Comparison of ENCODE assay signal across 28 cellular contexts in genomic region chr17:43938838-43939182, GRCh38. TPM values are rescaled to one million over a fixed set of nuclear protein-coding genes. Genes with fewer than 3 reads are reported as not detected.
DNase-seq lines count a peak whose midpoint lies in the region; ATAC-seq and TF ChIP-seq lines count a peak whose summit lies in the region.
"Had no signal": no experiment of that assay in that cellular context is flagged by ENCODE, and none has a peak within 500 bp of the region (broad histone marks: within the 10 kb centered on the region; RNA-seq: fewer than 3 reads in every experiment).

No MANE protein-coding gene starts in this region.

- in situ Hi-C loops in KBM-7 (cut with MboI; ENCODE audit: low pct_unique_long_range_greater_than_20kb, low sequenced_read_pairs): no loop called here

- intact Hi-C loops in activated CD8-positive, alpha-beta T cell treated with anti-CD3 and anti-CD28 coated beads for 36 hours (cut with micrococcal nuclease): no loop called here
- intact Hi-C loops in head of caudate nucleus (cut with DNase I): no loop called here

- peaks cover 5% of the 10 kb centered on the region for H3K27me3 Mint-ChIP-seq in activated CD8-positive, alpha-beta T cell treated with anti-CD3 and anti-CD28 coated beads for 36 hours
- H3K27me3 Mint-ChIP-seq in activated CD8-positive, alpha-beta T cell treated with anti-CD3 and anti-CD28 coated beads, Interleukin-2, amount 10 ng/mL, durations not matched to agents 7 days and 5 days (ENCODE audit: low read depth): peaks cover 17% of the 10 kb centered on the region
- peaks cover 45% of the 10 kb centered on the region for H3K27me3 Mint-ChIP-seq in endodermal cell (ENCODE audit: insufficient read depth)

- H3K79me2 ChIP-seq in parathyroid adenoma: peaks cover 3% of the 10 kb centered on the region

- CTCF ChIA-PET in activated CD8-positive, alpha-beta T cell treated with anti-CD3 and anti-CD28 coated beads for 36 hours (lab: Charles Lee): interaction anchor here (0.7 to 3.9 kb wide), 8 partner anchors 12 to 61 kb away, joined by 3 to 13 read pairs (median 4); no protein-coding TSS in a partner anchor
- CTCF ChIA-PET in activated CD8-positive, alpha-beta T cell treated with anti-CD3 and anti-CD28 coated beads, Interleukin-2, amount 10 ng/mL, durations not matched to agents 7 days and 5 days (lab: Charles Lee): interaction anchor here (1.0 to 1.1 kb wide), 2 partner anchors 13 to 29 kb away, joined by 4 to 5 read pairs; no protein-coding TSS in a partner anchor

- H3K36me3 Mint-ChIP-seq in activated CD8-positive, alpha-beta T cell treated with anti-CD3 and anti-CD28 coated beads for 36 hours (ENCODE audit: low read depth): no peaks in the 10 kb centered on the region
- H3K36me3 Mint-ChIP-seq in activated CD8-positive, alpha-beta T cell treated with anti-CD3 and anti-CD28 coated beads, Interleukin-2, amount 10 ng/mL, durations not matched to agents 7 days and 5 days (ENCODE audit: low read depth): no peaks in the 10 kb centered on the region
- H3K36me3 Mint-ChIP-seq in endodermal cell (ENCODE audit: low read depth): no peaks in the 10 kb centered on the region
- H3K36me3 Mint-ChIP-seq: activated naive CD4-positive, alpha-beta T cell treated with anti-CD3 and anti-CD28 coated beads, Interleukin-2, amount 10 ng/mL, durations not matched to agents 7 days and 5 days; CD4-positive, CD25-positive, alpha-beta regulatory T cell; memory B cell had no signal

- H3K9me3 ChIP-seq in endodermal cell (ENCODE audit: control insufficient read depth, low read length) (no peaks in the 10 kb centered on the region), parathyroid adenoma (ENCODE audit: control insufficient read depth, low read length) (no peaks in the 10 kb centered on the region)
- H3K9me3 ChIP-seq: left lung, prostate gland, sigmoid colon, transverse colon had no signal

- H3K4me2 ChIP-seq in parathyroid adenoma (ENCODE audit: low read length): no peak overlapping the region

- no peak overlapping the region for H3K27ac ChIP-seq in endodermal cell (ENCODE audit: low read depth, low read length)
- peak overlapping the region; percentile 96 for H3K27ac ChIP-seq in parathyroid adenoma
- H3K27ac ChIP-seq: 22Rv1, epithelial cell of prostate, HL-60, left lung, prostate gland, sigmoid colon, transverse colon had no signal

- H3K4me1 ChIP-seq in endodermal cell (ENCODE audit: control insufficient read depth, insufficient read depth, low read length) (no peaks in the 10 kb centered on the region), parathyroid adenoma (peaks cover 32% of the 10 kb centered on the region)
- H3K4me1 ChIP-seq: prostate gland had no signal

- WGBS in endodermal cell (ENCODE audit: insufficient coverage in 1 of 2, insufficient read length in 1 of 2), 2 experiments: 88 to 92% methylated on average over 2 to 6 of the region's 6 CpGs

- H3K27ac Mint-ChIP-seq in activated CD8-positive, alpha-beta T cell treated with anti-CD3 and anti-CD28 coated beads for 36 hours: no peak overlapping the region
- no peak overlapping the region for H3K27ac Mint-ChIP-seq in activated CD8-positive, alpha-beta T cell treated with anti-CD3 and anti-CD28 coated beads, Interleukin-2, amount 10 ng/mL, durations not matched to agents 7 days and 5 days
- H3K27ac Mint-ChIP-seq in endodermal cell: no peak overlapping the region
- H3K27ac Mint-ChIP-seq: activated naive CD4-positive, alpha-beta T cell treated with anti-CD3 and anti-CD28 coated beads, Interleukin-2, amount 10 ng/mL, durations not matched to agents 7 days and 5 days; activated T-helper 1 cell treated with anti-CD3 and anti-CD28 coated beads, Interleukin-12 subunit alpha, Interleukin-12 subunit beta, Interleukin-2, Interleukin-4 antibody, amounts not matched to agents 30 ng/mL and 10 ng/mL and 1 ng/mL, durations not matched to agents 14 hours and 24 hours and 36 hours; CD4-positive, CD25-positive, alpha-beta regulatory T cell; H9; memory B cell had no signal

- peaks cover 10% of the 10 kb centered on the region for H3K4me1 Mint-ChIP-seq in activated CD8-positive, alpha-beta T cell treated with anti-CD3 and anti-CD28 coated beads for 36 hours (ENCODE audit: low read depth)
- peaks cover 8% of the 10 kb centered on the region for H3K4me1 Mint-ChIP-seq in activated CD8-positive, alpha-beta T cell treated with anti-CD3 and anti-CD28 coated beads, Interleukin-2, amount 10 ng/mL, durations not matched to agents 7 days and 5 days (ENCODE audit: low read depth)
- peaks cover 2% of the 10 kb centered on the region for H3K4me1 Mint-ChIP-seq in endodermal cell

- peaks cover 29% of the 10 kb centered on the region for H3K27me3 ChIP-seq in endodermal cell (ENCODE audit: control insufficient read depth, insufficient read depth, low read length, poor library complexity, severe bottlenecking)
- H3K27me3 ChIP-seq in parathyroid adenoma (ENCODE audit: control insufficient read depth, insufficient read depth, low read length): no peaks in the 10 kb centered on the region

- no peak for ATAC-seq in activated CD8-positive, alpha-beta T cell treated with anti-CD3 and anti-CD28 coated beads for 36 hours
- ATAC-seq in activated CD8-positive, alpha-beta T cell treated with anti-CD3 and anti-CD28 coated beads, Interleukin-2, amount 10 ng/mL, durations not matched to agents 7 days and 5 days: no peak
- ATAC-seq in GM21526 (IDR thresholded peaks at IDR 0.05; ENCODE audit: low FRiP score, unreplicated experiment): no peak
- ATAC-seq: PC-3 had no signal

- POLR2A ChIA-PET in activated CD8-positive, alpha-beta T cell treated with anti-CD3 and anti-CD28 coated beads for 36 hours (lab: Charles Lee): interaction anchor here (0.6 to 1.1 kb wide), 2 partner anchors 10 to 48 kb away, joined by 3 read pairs; no protein-coding TSS in a partner anchor
- POLR2A ChIA-PET in activated CD8-positive, alpha-beta T cell treated with anti-CD3 and anti-CD28 coated beads, Interleukin-2, amount 10 ng/mL, durations not matched to agents 7 days and 5 days (lab: Charles Lee): no interaction called here

- no peaks in the 10 kb centered on the region for H3K36me3 ChIP-seq in endodermal cell (ENCODE audit: control insufficient read depth, insufficient read depth, low read length)
- H3K36me3 ChIP-seq in parathyroid adenoma (ENCODE audit: control insufficient read depth, insufficient read depth, low read length): no peaks in the 10 kb centered on the region
- H3K36me3 ChIP-seq: left lung, prostate gland, sigmoid colon, transverse colon had no signal

- no peak for DNase-seq in activated CD8-positive, alpha-beta T cell treated with anti-CD3 and anti-CD28 coated beads for 36 hours
- no peak for DNase-seq in activated CD8-positive, alpha-beta T cell treated with anti-CD3 and anti-CD28 coated beads, Interleukin-2, amount 10 ng/mL, durations not matched to agents 7 days and 5 days
- DNase-seq in KBM-7 (peak; percentile 15), endodermal cell (peak; percentile 45), head of caudate nucleus (no peak), KG1 (lab: John Stamatoyannopoulos, UW) (no peak)
- DNase-seq: activated CD4-positive, alpha-beta T cell treated with anti-CD3 and anti-CD28 coated beads, Interleukin-2, amount 50 U/mL, for 48 hours; activated naive CD4-positive, alpha-beta T cell treated with anti-CD3 and anti-CD28 coated beads, Interleukin-2, amount 10 ng/mL, durations not matched to agents 7 days and 5 days; Karpas-422; PC-3; sigmoid colon; stimulated activated CD4-positive, alpha-beta T cell treated with anti-CD3 and anti-CD28 coated beads, Interleukin-4, amount 100 ng/mL, for 1 hour; transverse colon had no signal

- H3K9me3 Mint-ChIP-seq in activated CD8-positive, alpha-beta T cell treated with anti-CD3 and anti-CD28 coated beads for 36 hours: no peaks in the 10 kb centered on the region
- no peaks in the 10 kb centered on the region for H3K9me3 Mint-ChIP-seq in activated CD8-positive, alpha-beta T cell treated with anti-CD3 and anti-CD28 coated beads, Interleukin-2, amount 10 ng/mL, durations not matched to agents 7 days and 5 days (ENCODE audit: insufficient read depth)
- no peaks in the 10 kb centered on the region for H3K9me3 Mint-ChIP-seq in endodermal cell
- H3K9me3 Mint-ChIP-seq: activated naive CD4-positive, alpha-beta T cell treated with anti-CD3 and anti-CD28 coated beads, Interleukin-2, amount 10 ng/mL, durations not matched to agents 7 days and 5 days; activated T-helper 1 cell treated with anti-CD3 and anti-CD28 coated beads, Interleukin-12 subunit alpha, Interleukin-12 subunit beta, Interleukin-2, Interleukin-4 antibody, amounts not matched to agents 30 ng/mL and 10 ng/mL and 1 ng/mL, durations not matched to agents 14 hours and 24 hours and 36 hours; CD4-positive, CD25-positive, alpha-beta regulatory T cell; H9; memory B cell had no signal

- H3K4me3 Mint-ChIP-seq in activated CD8-positive, alpha-beta T cell treated with anti-CD3 and anti-CD28 coated beads for 36 hours: peak overlapping the region; percentile 60
- H3K4me3 Mint-ChIP-seq in activated CD8-positive, alpha-beta T cell treated with anti-CD3 and anti-CD28 coated beads, Interleukin-2, amount 10 ng/mL, durations not matched to agents 7 days and 5 days: no peak overlapping the region
- H3K4me3 Mint-ChIP-seq in endodermal cell: no peak overlapping the region
- H3K4me3 Mint-ChIP-seq: activated T-helper 1 cell treated with anti-CD3 and anti-CD28 coated beads, Interleukin-12 subunit alpha, Interleukin-12 subunit beta, Interleukin-2, Interleukin-4 antibody, amounts not matched to agents 30 ng/mL and 10 ng/mL and 1 ng/mL, durations not matched to agents 14 hours and 24 hours and 36 hours; H9 had no signal

- H3K9ac ChIP-seq in endodermal cell (ENCODE audit: extremely low read depth, low read length, poor library complexity, severe bottlenecking): no peak overlapping the region
- H3K9ac ChIP-seq in parathyroid adenoma: peak overlapping the region; percentile 16

- H2AFZ ChIP-seq in parathyroid adenoma: no peak overlapping the region

- H3K4me3 ChIP-seq in endodermal cell (ENCODE audit: low read length) (no peak overlapping the region), parathyroid adenoma (ENCODE audit: low read depth, low read length) (no peak overlapping the region)
- H3K4me3 ChIP-seq: GM12878, left lung, prostate gland had no signal

- TF ChIP-seq CTCF in activated CD8-positive, alpha-beta T cell treated with anti-CD3 and anti-CD28 coated beads for 36 hours (IDR thresholded peaks at IDR 0.05): no peak
- TF ChIP-seq CTCF in endodermal cell (conservative IDR thresholded peaks at IDR 0.05) (no peak), parathyroid adenoma (IDR thresholded peaks at IDR 0.05) (no peak)

RNA-seq across cellular contexts. Expression of gene PPY, which starts 3.5 kb away (rescaled TPM):
- total RNA-seq in activated CD8-positive, alpha-beta T cell treated with anti-CD3 and anti-CD28 coated beads for 36 hours: not detected
- not detected for total RNA-seq in activated CD8-positive, alpha-beta T cell treated with anti-CD3 and anti-CD28 coated beads, Interleukin-2, amount 10 ng/mL, durations not matched to agents 7 days and 5 days
- total RNA-seq in endodermal cell: not detected
- not detected for polyA plus RNA-seq in endodermal cell (2013, experiment 1 of 2)
- polyA plus RNA-seq in endodermal cell (2013, experiment 2 of 2): not detected
- total RNA-seq: activated T-helper 1 cell treated with anti-CD3 and anti-CD28 coated beads, Interleukin-12 subunit alpha, Interleukin-12 subunit beta, Interleukin-2, Interleukin-4 antibody, amounts not matched to agents 30 ng/mL and 10 ng/mL and 1 ng/mL, durations not matched to agents 14 hours and 24 hours and 36 hours; bronchial epithelial cell; CD4-positive, CD25-positive, alpha-beta regulatory T cell; GM12878; H9; left lung; PC-3; prostate gland; Right ventricle myocardium inferior; sigmoid colon; subcutaneous adipose tissue; transverse colon had no signal
- polyA plus RNA-seq: CD4-positive, CD25-positive, alpha-beta regulatory T cell; sigmoid colon had no signal

RNA-seq across cellular contexts. Expression of gene PYY, which starts 14.9 kb away (rescaled TPM):
- under 1 TPM in 1 of 2 experiments, not detected in 1; 0.29 TPM for total RNA-seq in activated CD8-positive, alpha-beta T cell treated with anti-CD3 and anti-CD28 coated beads for 36 hours
- total RNA-seq in activated CD8-positive, alpha-beta T cell treated with anti-CD3 and anti-CD28 coated beads, Interleukin-2, amount 10 ng/mL, durations not matched to agents 7 days and 5 days: not detected
- total RNA-seq in endodermal cell: 1 to 10 TPM; 1.3 to 1.4 TPM
- not detected for polyA plus RNA-seq in endodermal cell (2013, experiment 1 of 2)
- not detected for polyA plus RNA-seq in endodermal cell (2013, experiment 2 of 2)
- total RNA-seq: CD4-positive, CD25-positive, alpha-beta regulatory T cell; GM12878; left lung; PC-3; prostate gland; Right ventricle myocardium inferior; subcutaneous adipose tissue had no signal
- polyA plus RNA-seq: CD4-positive, CD25-positive, alpha-beta regulatory T cell had no signal

RNA-seq across cellular contexts. Expression of gene MPP2, which starts 31.5 kb away (rescaled TPM):
- 1 to 10 TPM; 6.0 TPM for total RNA-seq in activated CD8-positive, alpha-beta T cell treated with anti-CD3 and anti-CD28 coated beads for 36 hours
- 1 to 10 TPM; 1.2 to 1.8 TPM for total RNA-seq in activated CD8-positive, alpha-beta T cell treated with anti-CD3 and anti-CD28 coated beads, Interleukin-2, amount 10 ng/mL, durations not matched to agents 7 days and 5 days
- total RNA-seq in endodermal cell: 10 to 100 TPM; 16.2 to 18.3 TPM
- 19.7 TPM for polyA plus RNA-seq in endodermal cell (2013, experiment 1 of 2)
- polyA plus RNA-seq in endodermal cell (2013, experiment 2 of 2): 18.1 TPM

Comparison
In these comparisons a context has a peak if more than half of its experiments do, and no peak if none do; other contexts are left out.
1. DNase-seq: peak in KBM-7 (single experiment) and endodermal cell (single experiment); none in activated CD8-positive, alpha-beta T cell treated with anti-CD3 and anti-CD28 coated beads for 36 hours (single experiment), activated CD8-positive, alpha-beta T cell treated with anti-CD3 and anti-CD28 coated beads, Interleukin-2, amount 10 ng/mL, durations not matched to agents 7 days and 5 days (single experiment), head of caudate nucleus (0 of 42) and KG1 (single experiment).